Comparison of ENCODE assay signal across 8 cellular contexts in genomic region chr2:160666019-160666676, GRCh38.
DNase-seq lines count a peak whose midpoint lies in the region; ATAC-seq, FAIRE-seq and TF ChIP-seq lines count a peak whose summit lies in the region.

No MANE protein-coding gene starts in this region.

- peaks cover 0 to 8% of the 10 kb centered on the region in 2 donors for H3K4me1 ChIP-seq in lung (ENCODE audit: control insufficient read depth in 2 of 2, insufficient read depth in 2 of 2, low read length in 2 of 2)
- peaks cover 5 to 8% of the 10 kb centered on the region in 2 donors for H3K4me1 ChIP-seq in uterus

- peak overlapping the region; percentile 39 to 89 for H3K27ac ChIP-seq in lung (ENCODE audit: low read depth in 1 of 2, low read length in 1 of 2)
- peak overlapping the region; percentile 83 to 95 for H3K27ac ChIP-seq in uterus

- no peaks in the 10 kb centered on the region for H3K9me3 ChIP-seq in lung (ENCODE audit: control insufficient read depth in 2 of 2, insufficient read depth in 1 of 2, low read length in 1 of 2)
- no peaks in the 10 kb centered on the region for H3K9me3 ChIP-seq in uterus

- H3K27me3 ChIP-seq in bronchial epithelial cell (ENCODE audit: control insufficient read depth, insufficient read depth, low read length) (no peaks in the 10 kb centered on the region), lung (ENCODE audit: control insufficient read depth, insufficient read depth) (no peaks in the 10 kb centered on the region), uterus (no peaks in the 10 kb centered on the region)

- H3K4me3 ChIP-seq in bronchial epithelial cell (ENCODE audit: low read depth, low read length) = no peak overlapping the region
- no peak overlapping the region for H3K4me3 ChIP-seq in lung
- H3K4me3 ChIP-seq in uterus = peak overlapping the region in 1 of 2 donors; percentile 13

- no peaks in the 10 kb centered on the region for H3K36me3 ChIP-seq in bronchial epithelial cell (ENCODE audit: control insufficient read depth, insufficient read depth, low read length)
- no peaks in the 10 kb centered on the region for H3K36me3 ChIP-seq in lung (ENCODE audit: control insufficient read depth in 2 of 2, insufficient read depth in 2 of 2, low read length in 2 of 2)
- no peaks in the 10 kb centered on the region for H3K36me3 ChIP-seq in uterus

- ATAC-seq in HG02852 (IDR thresholded peaks at IDR 0.05; ENCODE audit: unreplicated experiment) (peak; percentile 56), lung (ENCODE audit: insufficient read depth, low FRiP score) (peak; percentile 88)

- WGBS in lung, 2 donors = 24 to 34% methylated on average over 4 of the region's 4 CpGs

- DNase-seq in NCI-H187 treated with DMSO at 0.1 percent for 48 hours (lab: John Stamatoyannopoulos, UW) = peak; percentile 11
- DNase-seq in NCI-H187 (lab: John Stamatoyannopoulos, UW) = no peak
- peak; percentile 53 for DNase-seq in NCI-H2227 treated with DMSO at 0.1 percent for 48 hours (lab: John Stamatoyannopoulos, UW)
- peak; percentile 99 for DNase-seq in bronchial epithelial cell (ENCODE audit: low read depth)
- no peak for DNase-seq in lung (ENCODE audit: low spot score)
- DNase-seq in uterus = peak in 1 of 2 donors; percentile 64
- DNase-seq in activated naive CD4-positive, alpha-beta T cell (lab: John Stamatoyannopoulos, UW) = no peak

- no peak for TF ChIP-seq POLR2A in uterus (IDR thresholded peaks at IDR 0.05)

- intact Hi-C loops in uterus (cut with DNase I; ENCODE audit: low total_unique reads) = no loop called here

- no peak for FAIRE-seq in bronchial epithelial cell (lab: Jason Lieb, UNC)

- TF ChIP-seq CTCF in bronchial epithelial cell (IDR thresholded peaks at IDR 0.05; ENCODE audit: insufficient read depth, low read length, severe bottlenecking) (no peak), lung (IDR thresholded peaks at IDR 0.05; ENCODE audit: control extremely low read depth, extremely low read depth) (no peak), uterus (IDR thresholded peaks at IDR 0.05) (no peak)

Comparison
In these comparisons a context has a peak if more than half of its experiments do, and no peak if none do; other contexts are left out.
1. DNase-seq: peak in NCI-H187 treated with DMSO at 0.1 percent for 48 hours (single experiment), NCI-H2227 treated with DMSO at 0.1 percent for 48 hours (single experiment) and bronchial epithelial cell (single experiment); none in NCI-H187 (0 of 2), lung (single experiment) and activated naive CD4-positive, alpha-beta T cell (0 of 4).